In the genomic region with DNA sequence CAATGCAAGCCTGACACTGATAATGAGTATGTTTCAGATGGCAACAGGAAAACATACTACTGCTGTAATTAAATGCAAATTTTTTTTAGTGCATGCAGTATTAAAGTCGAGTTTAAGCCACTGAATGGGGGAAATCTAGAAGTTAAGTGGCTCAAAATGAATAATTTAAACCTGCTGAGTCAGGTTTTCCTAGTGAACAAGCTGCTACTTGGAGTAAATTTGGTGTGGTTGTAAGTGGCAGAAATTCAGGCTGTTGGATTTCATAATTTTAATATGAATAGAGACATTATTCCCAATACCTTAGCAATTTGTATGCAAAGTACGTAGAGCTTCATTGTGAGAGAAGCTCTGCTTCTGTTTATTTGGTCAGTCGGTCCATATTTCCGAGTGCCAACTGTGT, we compare ENCODE assay signal across 36 cellular contexts.
"Had no signal": no experiment of that assay in that cellular context is flagged by ENCODE, and none has a peak within 500 bp of the region (broad histone marks: within the 10 kb centered on the region; RNA-seq: fewer than 3 reads in every experiment).

No MANE protein-coding gene starts in this region.

- H3K36me3 Mint-ChIP-seq: activated CD8-positive, alpha-beta memory T cell treated with anti-CD3 and anti-CD28 coated beads, Interleukin-2, amount 10 ng/mL, durations not matched to agents 7 days and 5 days; activated naive CD4-positive, alpha-beta T cell treated with anti-CD3 and anti-CD28 coated beads, Interleukin-2, amount 10 ng/mL, durations not matched to agents 7 days and 5 days; activated naive CD8-positive, alpha-beta T cell; brain had no signal

- H3K4me2 ChIP-seq: PC-9 had no signal

- H3K9me3 Mint-ChIP-seq: activated B cell treated with CpG ODN at 0.5 μM for 24 hours; activated CD4-positive, alpha-beta memory T cell treated with anti-CD3 and anti-CD28 coated beads, Interleukin-2, amount 10 ng/mL, durations not matched to agents 7 days and 5 days; activated naive CD4-positive, alpha-beta T cell treated with anti-CD3 and anti-CD28 coated beads, Interleukin-2, amount 10 ng/mL, durations not matched to agents 7 days and 5 days; activated naive CD8-positive, alpha-beta T cell treated with anti-CD3 and anti-CD28 coated beads, Interleukin-2, amount 50 U/mL, for 24 hours had no signal

- H3K4me3 Mint-ChIP-seq: activated B cell treated with CpG ODN at 0.5 μM for 24 hours; activated CD4-positive, alpha-beta memory T cell treated with anti-CD3 and anti-CD28 coated beads, Interleukin-2, amount 10 ng/mL, durations not matched to agents 7 days and 5 days; activated CD8-positive, alpha-beta memory T cell treated with anti-CD3 and anti-CD28 coated beads, Interleukin-2, amount 10 ng/mL, durations not matched to agents 7 days and 5 days; activated naive CD4-positive, alpha-beta T cell treated with anti-CD3 and anti-CD28 coated beads, Interleukin-2, amount 10 ng/mL, durations not matched to agents 7 days and 5 days; activated naive CD8-positive, alpha-beta T cell; activated naive CD8-positive, alpha-beta T cell treated with anti-CD3 and anti-CD28 coated beads, Interleukin-2, amount 50 U/mL, for 24 hours; brain had no signal

- H3K4me1 Mint-ChIP-seq: activated CD4-positive, alpha-beta memory T cell treated with anti-CD3 and anti-CD28 coated beads, Interleukin-2, amount 10 ng/mL, durations not matched to agents 7 days and 5 days; activated CD8-positive, alpha-beta memory T cell treated with anti-CD3 and anti-CD28 coated beads, Interleukin-2, amount 10 ng/mL, durations not matched to agents 7 days and 5 days; activated naive CD4-positive, alpha-beta T cell treated with anti-CD3 and anti-CD28 coated beads, Interleukin-2, amount 10 ng/mL, durations not matched to agents 7 days and 5 days; activated naive CD8-positive, alpha-beta T cell treated with anti-CD3 and anti-CD28 coated beads, Interleukin-2, amount 50 U/mL, for 24 hours had no signal

- H2AFZ ChIP-seq: PC-9 had no signal

- DNase-seq: activated B cell treated with CpG ODN at 0.5 μM for 24 hours; activated CD4-positive, alpha-beta memory T cell treated with anti-CD3 and anti-CD28 coated beads, Interleukin-2, amount 10 ng/mL, durations not matched to agents 7 days and 5 days; activated CD4-positive, alpha-beta T cell treated with anti-CD3 and anti-CD28 coated beads for 4 hours; activated CD4-positive, alpha-beta T cell treated with anti-CD3 and anti-CD28 coated beads, Interleukin-2, amount 50 U/mL, for 1 hour; activated CD4-positive, CD25-positive, alpha-beta regulatory T cell treated with anti-CD3 and anti-CD28 coated beads, Interleukin-2, amount 50 U/mL, for 72 hours; activated CD8-positive, alpha-beta memory T cell treated with anti-CD3 and anti-CD28 coated beads for 24 hours; activated CD8-positive, alpha-beta memory T cell treated with anti-CD3 and anti-CD28 coated beads, Interleukin-2, amount 10 ng/mL, durations not matched to agents 7 days and 5 days; activated CD8-positive, alpha-beta memory T cell treated with anti-CD3 and anti-CD28 coated beads, Interleukin-2, amount 50 U/mL, for 48 hours; activated effector memory CD4-positive, alpha-beta T cell treated with Interleukin-2 at 50 U/mL for 16 hours; activated naive CD4-positive, alpha-beta T cell treated with anti-CD3 and anti-CD28 coated beads, Interleukin-2, amount 10 ng/mL, durations not matched to agents 7 days and 5 days; activated naive CD8-positive, alpha-beta T cell treated with anti-CD3 and anti-CD28 coated beads, Interleukin-2, amount 50 U/mL, for 24 hours; activated T-cell treated with anti-CD3 and anti-CD28 coated beads, Interleukin-2, amount 50 U/mL, for 48 hours; anterior cingulate cortex; central memory CD4-positive, alpha-beta T cell; NCI-H1105 treated with DMSO at 0.1 percent for 48 hours; NCI-H1436; NCI-H1694; NCI-H1930; NCI-H2081 treated with DMSO at 0.1 percent for 48 hours; NCI-H226; NCI-H446 treated with DMSO at 0.1 percent for 48 hours; NCI-H524; NCI-H69; NCI-H82; NK-92 treated with Interleukin-12 subunit alpha and Interleukin-12 subunit beta, amount 100 ng/mL, for 24 hours; PC-9; SIG-M5; SW 1271; T-helper 1 cell; T-helper 2 cell; T-helper 9 cell had no signal

- H3K27ac Mint-ChIP-seq: activated B cell treated with CpG ODN at 0.5 μM for 24 hours; activated CD4-positive, alpha-beta memory T cell treated with anti-CD3 and anti-CD28 coated beads, Interleukin-2, amount 10 ng/mL, durations not matched to agents 7 days and 5 days; activated CD8-positive, alpha-beta memory T cell treated with anti-CD3 and anti-CD28 coated beads, Interleukin-2, amount 10 ng/mL, durations not matched to agents 7 days and 5 days; activated naive CD4-positive, alpha-beta T cell treated with anti-CD3 and anti-CD28 coated beads, Interleukin-2, amount 10 ng/mL, durations not matched to agents 7 days and 5 days; activated naive CD8-positive, alpha-beta T cell; activated naive CD8-positive, alpha-beta T cell treated with anti-CD3 and anti-CD28 coated beads, Interleukin-2, amount 50 U/mL, for 24 hours had no signal

- H3K27me3 Mint-ChIP-seq: activated B cell treated with CpG ODN at 0.5 μM for 24 hours; activated CD4-positive, alpha-beta memory T cell treated with anti-CD3 and anti-CD28 coated beads, Interleukin-2, amount 10 ng/mL, durations not matched to agents 7 days and 5 days; activated naive CD8-positive, alpha-beta T cell; activated naive CD8-positive, alpha-beta T cell treated with anti-CD3 and anti-CD28 coated beads, Interleukin-2, amount 50 U/mL, for 24 hours; brain had no signal

- H3K4me3 ChIP-seq: PC-9 had no signal

- H3K27ac ChIP-seq: PC-9, RWPE1, VCaP had no signal

- ATAC-seq: activated CD8-positive, alpha-beta memory T cell treated with anti-CD3 and anti-CD28 coated beads, Interleukin-2, amount 10 ng/mL, durations not matched to agents 7 days and 5 days; activated naive CD8-positive, alpha-beta T cell treated with anti-CD3 and anti-CD28 coated beads, Interleukin-2, amount 50 U/mL, for 24 hours; Right ventricle myocardium inferior had no signal
